Comparison of ENCODE assay signal across 9 cellular contexts in genomic region chr18:5546660-5547059, GRCh38. TPM values are rescaled to one million over a fixed set of nuclear protein-coding genes. Genes with fewer than 3 reads are reported as not detected.
A peak's percentile ranks its signal among the peaks of the same experiment; 100 is the strongest.
DNase-seq lines count a peak whose midpoint lies in the region; ATAC-seq and TF ChIP-seq lines count a peak whose summit lies in the region.
"Had no signal": no experiment of that assay in that cellular context is flagged by ENCODE, and none has a peak within 500 bp of the region (broad histone marks: within the 10 kb centered on the region; RNA-seq: fewer than 3 reads in every experiment).

No MANE protein-coding gene starts in this region.

- no peaks in the 10 kb centered on the region for H3F3A ChIP-seq in PC-3 (ENCODE audit: low read length, unreplicated experiment)

- H3K27ac Mint-ChIP-seq in naive thymus-derived CD8-positive, alpha-beta T cell = no peak overlapping the region

- H3K4me3 Mint-ChIP-seq in naive thymus-derived CD8-positive, alpha-beta T cell = no peak overlapping the region

- no peaks in the 10 kb centered on the region for H3K9me3 ChIP-seq in PC-3 (ENCODE audit: low read length)
- H3K9me3 ChIP-seq: thyroid gland had no signal

- H3K36me3 ChIP-seq in PC-3 (ENCODE audit: low read depth, low read length) = no peaks in the 10 kb centered on the region
- H3K36me3 ChIP-seq: thyroid gland had no signal

- peaks cover 0 to 10% (median 2%) of the 10 kb centered on the region in 4 donors for H3K4me1 Mint-ChIP-seq in naive thymus-derived CD8-positive, alpha-beta T cell

- no peak overlapping the region for H2AFZ ChIP-seq in PC-3 (ENCODE audit: low read length)

- H3K27me3 Mint-ChIP-seq in naive thymus-derived CD8-positive, alpha-beta T cell = peaks cover 23 to 51% (median 38%) of the 10 kb centered on the region in 5 donors

- H3K79me2 ChIP-seq in PC-3 (ENCODE audit: low read length) = no peaks in the 10 kb centered on the region

- peaks cover 0 to 2% (median 0%) of the 10 kb centered on the region in 3 donors for H3K36me3 Mint-ChIP-seq in naive thymus-derived CD8-positive, alpha-beta T cell

- H4K20me1 ChIP-seq in PC-3 (ENCODE audit: low read length) = no peaks in the 10 kb centered on the region

- no peaks in the 10 kb centered on the region for H3K4me1 ChIP-seq in PC-3 (ENCODE audit: insufficient read depth, low read length)

- H3K9me3 Mint-ChIP-seq in naive thymus-derived CD8-positive, alpha-beta T cell = no peaks in the 10 kb centered on the region

- no peaks in the 10 kb centered on the region for H3K9me2 ChIP-seq in PC-3 (replicated peaks; ENCODE audit: low read length)

- no TSS peak for BruUV-seq in PC-3 (replicated peaks; lab: Mats Ljungman, UMichigan)

- H3K27me3 ChIP-seq in PC-3 (ENCODE audit: low read length) = peaks cover 26% of the 10 kb centered on the region
- H3K27me3 ChIP-seq: thyroid gland had no signal

- no peak overlapping the region for H3K4me3 ChIP-seq in PC-3 (ENCODE audit: low read length)
- H3K4me3 ChIP-seq in foreskin fibroblast (ENCODE audit: low read depth in 1 of 2, low read length in 2 of 2) = no peak overlapping the region
- H3K4me3 ChIP-seq: thyroid gland had no signal

- intact Hi-C loops in PC-3 (cut with micrococcal nuclease) = loop anchor here (1.0 to 10.0 kb wide), 4 partner anchors 90 to 442 kb away; no protein-coding TSS in a partner anchor

- POLR2A ChIA-PET in PC-3 (lab: Charles Lee; ENCODE audit: unreplicated experiment) = no interaction called here
- POLR2A ChIA-PET in naive thymus-derived CD8-positive, alpha-beta T cell (lab: Charles Lee) = no interaction called here

- ATAC-seq in PC-3 (peak; percentile 60), GM21619 (IDR thresholded peaks at IDR 0.05; ENCODE audit: unreplicated experiment) (no peak)
- no peak for ATAC-seq in naive thymus-derived CD8-positive, alpha-beta T cell

- no peak overlapping the region for H3K9ac ChIP-seq in PC-3 (ENCODE audit: low read length)

- CTCF ChIA-PET in PC-3 (lab: Charles Lee) = interaction anchor here (0.5 to 1.1 kb wide), 6 partner anchors 86 to 1995 kb away, joined by 3 to 4 read pairs (median 3); no protein-coding TSS in a partner anchor

- no peak overlapping the region for H3K4me2 ChIP-seq in PC-3 (ENCODE audit: low read length)

- DNase-seq in NCI-H1436 (lab: John Stamatoyannopoulos, UW) = peak; percentile 31
- no peak for DNase-seq in NCI-H1436 treated with DMSO at 0.1 percent for 48 hours (lab: John Stamatoyannopoulos, UW)
- DNase-seq in PC-3 = peak; percentile 30
- peak in 1 of 2 donors; percentile 72 for DNase-seq in foreskin fibroblast
- DNase-seq in renal cortical epithelial cell (ENCODE audit: low read depth) = peak; percentile 60
- DNase-seq in stimulated activated CD4-positive, alpha-beta T cell treated with anti-CD3 and anti-CD28 coated beads, Interleukin-2, amount 100 ng/mL, for 24 hours = no peak
- no peak for DNase-seq in naive thymus-derived CD8-positive, alpha-beta T cell

- TF ChIP-seq CTCF in PC-3 (conservative IDR thresholded peaks at IDR 0.05; ENCODE audit: low read depth, low read length) (peak; percentile 49), foreskin fibroblast (IDR thresholded peaks at IDR 0.05; ENCODE audit: low read depth, low read length) (peak; percentile 67)

- no peak overlapping the region for H3K27ac ChIP-seq in PC-3 (ENCODE audit: low read length)
- H3K27ac ChIP-seq: thyroid gland had no signal

RNA-seq across cellular contexts. Expression of gene EPB41L3, which starts 2.9 kb away (rescaled TPM):
- total RNA-seq in PC-3 (2014; rRNA removed) = 39.5 TPM in 2 replicates
- 40.8 and 54.0 TPM in 2 replicates for total RNA-seq in renal cortical epithelial cell
- 1 to 10 TPM; 1.4 to 1.5 TPM for total RNA-seq in naive thymus-derived CD8-positive, alpha-beta T cell
- under 1 TPM; 0.15 to 0.35 (median 0.35) TPM for polyA plus RNA-seq in naive thymus-derived CD8-positive, alpha-beta T cell

Comparison
In these comparisons a context has a peak if more than half of its experiments do, and no peak if none do; other contexts are left out.
1. DNase-seq: peak in NCI-H1436 (single experiment), PC-3 (single experiment) and renal cortical epithelial cell (single experiment); none in NCI-H1436 treated with DMSO at 0.1 percent for 48 hours (single experiment), stimulated activated CD4-positive, alpha-beta T cell treated with anti-CD3 and anti-CD28 coated beads, Interleukin-2, amount 100 ng/mL, for 24 hours (0 of 2) and naive thymus-derived CD8-positive, alpha-beta T cell (0 of 10).
2. RNA of gene EPB41L3, which starts 2.9 kb away (total RNA-seq): 40.8 to 54.0 TPM in renal cortical epithelial cell and 39.5 TPM in PC-3; 1.4 to 1.5 TPM in naive thymus-derived CD8-positive, alpha-beta T cell; every median in the first group is over 10 times any median in the second.